Comparison of ENCODE assay signal across 9 cellular contexts in genomic region chr17:74280093-74280513, GRCh38. TPM values are rescaled to one million over a fixed set of nuclear protein-coding genes. Genes with fewer than 3 reads are reported as not detected.
A peak's percentile ranks its signal among the peaks of the same experiment; 100 is the strongest.
DNase-seq lines count a peak whose midpoint lies in the region; ATAC-seq and TF ChIP-seq lines count a peak whose summit lies in the region.
"Had no signal": no experiment of that assay in that cellular context is flagged by ENCODE, and none has a peak within 500 bp of the region (broad histone marks: within the 10 kb centered on the region; RNA-seq: fewer than 3 reads in every experiment).

No MANE protein-coding gene starts in this region.

- no peak overlapping the region for H3K27ac ChIP-seq in BLaER1

- H3K4me1 ChIP-seq in BLaER1: peaks cover 67% of the 10 kb centered on the region
- no peaks in the 10 kb centered on the region for H3K4me1 ChIP-seq in mucosa of descending colon (ENCODE audit: low read depth)
- H3K4me1 ChIP-seq in Caco-2: no peaks in the 10 kb centered on the region

- H3K4me3 ChIP-seq in BLaER1 (no peak overlapping the region), mucosa of descending colon (no peak overlapping the region), Caco-2 (ENCODE audit: low read depth, low read length) (no peak overlapping the region)

- POLR2A ChIA-PET in activated CD8-positive, alpha-beta T cell treated with anti-CD3 and anti-CD28 coated beads, Interleukin-2, amount 10 ng/mL, durations not matched to agents 7 days and 5 days (lab: Charles Lee): interaction anchor here (0.6 kb wide), 1 partner anchor 41 kb away, joined by 3 read pairs; no protein-coding TSS in a partner anchor
- POLR2A ChIA-PET in Caco-2 (lab: Charles Lee): no interaction called here

- no peaks in the 10 kb centered on the region for H3K9me3 Mint-ChIP-seq in activated CD8-positive, alpha-beta T cell treated with anti-CD3 and anti-CD28 coated beads, Interleukin-2, amount 10 ng/mL, durations not matched to agents 7 days and 5 days (ENCODE audit: insufficient read depth)
- H3K9me3 Mint-ChIP-seq in Caco-2 (ENCODE audit: unreplicated experiment): no peaks in the 10 kb centered on the region

- H3K27me3 Mint-ChIP-seq in activated CD8-positive, alpha-beta T cell treated with anti-CD3 and anti-CD28 coated beads, Interleukin-2, amount 10 ng/mL, durations not matched to agents 7 days and 5 days (ENCODE audit: low read depth): no peaks in the 10 kb centered on the region
- H3K27me3 Mint-ChIP-seq in Caco-2 (ENCODE audit: insufficient read depth, unreplicated experiment): peaks cover 3% of the 10 kb centered on the region

- BruUV-seq in Caco-2 (replicated peaks; lab: Mats Ljungman, UMichigan): no TSS peak

- no peak overlapping the region for H3K4me3 Mint-ChIP-seq in activated CD8-positive, alpha-beta T cell treated with anti-CD3 and anti-CD28 coated beads, Interleukin-2, amount 10 ng/mL, durations not matched to agents 7 days and 5 days
- no peak overlapping the region for H3K4me3 Mint-ChIP-seq in Caco-2 (ENCODE audit: unreplicated experiment)

- no peaks in the 10 kb centered on the region for H3K36me3 ChIP-seq in BLaER1
- H3K36me3 ChIP-seq in mucosa of descending colon (ENCODE audit: low read depth): no peaks in the 10 kb centered on the region
- no peaks in the 10 kb centered on the region for H3K36me3 ChIP-seq in Caco-2 (ENCODE audit: control insufficient read depth, insufficient read depth, low read length)

- no peak overlapping the region for H3K9ac ChIP-seq in BLaER1

- peaks cover 5% of the 10 kb centered on the region for H3K36me3 Mint-ChIP-seq in activated CD8-positive, alpha-beta T cell treated with anti-CD3 and anti-CD28 coated beads, Interleukin-2, amount 10 ng/mL, durations not matched to agents 7 days and 5 days (ENCODE audit: low read depth)
- H3K36me3 Mint-ChIP-seq in Caco-2 (ENCODE audit: insufficient read depth, unreplicated experiment): no peaks in the 10 kb centered on the region

- no peaks in the 10 kb centered on the region for H3K27me3 ChIP-seq in BLaER1
- H3K27me3 ChIP-seq in Caco-2 (replicated peaks; ENCODE audit: control insufficient read depth, insufficient read depth, low read length): no peaks in the 10 kb centered on the region

- CTCF ChIA-PET in activated CD8-positive, alpha-beta T cell treated with anti-CD3 and anti-CD28 coated beads, Interleukin-2, amount 10 ng/mL, durations not matched to agents 7 days and 5 days (lab: Charles Lee): interaction anchor here (1.2 kb wide), 2 partner anchors 21 to 177 kb away, joined by 3 to 4 read pairs; no protein-coding TSS in a partner anchor
- CTCF ChIA-PET in Caco-2 (lab: Charles Lee): no interaction called here

- TF ChIP-seq CTCF in mucosa of descending colon (IDR thresholded peaks at IDR 0.05): no peak
- TF ChIP-seq CTCF in Caco-2 (IDR thresholded peaks at IDR 0.05; ENCODE audit: insufficient read depth in 1 of 2, low read depth in 1 of 2, low read length in 1 of 2, severe bottlenecking in 1 of 2, unreplicated experiment in 1 of 2): no peak

- H3K4me2 ChIP-seq in BLaER1: peak overlapping the region; percentile 39

- DNase-seq in activated CD8-positive, alpha-beta T cell treated with anti-CD3 and anti-CD28 coated beads, Interleukin-2, amount 10 ng/mL, durations not matched to agents 7 days and 5 days: peak; percentile 83
- DNase-seq in mucosa of descending colon (peak in 2 of 3 donors; percentile 27 to 64), Caco-2 (no peak), SKM-1 (lab: John Stamatoyannopoulos, UW; ENCODE audit: unreplicated experiment) (no peak)
- DNase-seq: NCI-H748 treated with DMSO at 0.1 percent for 48 hours had no signal

- peaks cover 67% of the 10 kb centered on the region for H3K4me1 Mint-ChIP-seq in activated CD8-positive, alpha-beta T cell treated with anti-CD3 and anti-CD28 coated beads, Interleukin-2, amount 10 ng/mL, durations not matched to agents 7 days and 5 days (ENCODE audit: low read depth)
- H3K4me1 Mint-ChIP-seq in Caco-2 (ENCODE audit: low read depth, unreplicated experiment): no peaks in the 10 kb centered on the region

- no peaks in the 10 kb centered on the region for H3K9me3 ChIP-seq in BLaER1
- H3K9me3 ChIP-seq in mucosa of descending colon: no peaks in the 10 kb centered on the region
- no peaks in the 10 kb centered on the region for H3K9me3 ChIP-seq in Caco-2

- H3K27ac Mint-ChIP-seq in activated CD8-positive, alpha-beta T cell treated with anti-CD3 and anti-CD28 coated beads, Interleukin-2, amount 10 ng/mL, durations not matched to agents 7 days and 5 days: peak overlapping the region; percentile 92
- no peak overlapping the region for H3K27ac Mint-ChIP-seq in Caco-2 (ENCODE audit: unreplicated experiment)

- ATAC-seq in HG02798 (IDR thresholded peaks at IDR 0.05; ENCODE audit: poor library complexity, unreplicated experiment) (peak; percentile 63), mucosa of descending colon (peak; percentile 64), HG02840 (IDR thresholded peaks at IDR 0.05; ENCODE audit: low FRiP score, unreplicated experiment) (no peak), HG02642 (IDR thresholded peaks at IDR 0.05; ENCODE audit: poor library complexity, unreplicated experiment) (no peak)
- peak; percentile 80 for ATAC-seq in activated CD8-positive, alpha-beta T cell treated with anti-CD3 and anti-CD28 coated beads, Interleukin-2, amount 10 ng/mL, durations not matched to agents 7 days and 5 days

- intact Hi-C loops in mucosa of descending colon (cut with DNase I, micrococcal nuclease): no loop called here
- intact Hi-C loops in Caco-2 (cut with micrococcal nuclease; ENCODE audit: unreplicated experiment): no loop called here

- no peaks in the 10 kb centered on the region for H4K20me1 ChIP-seq in BLaER1

RNA-seq across cellular contexts. Expression of gene DNAI2, which starts 6.1 kb away (rescaled TPM):
- total RNA-seq in activated CD8-positive, alpha-beta T cell treated with anti-CD3 and anti-CD28 coated beads, Interleukin-2, amount 10 ng/mL, durations not matched to agents 7 days and 5 days: under 1 TPM; 0.52 to 0.84 TPM
- total RNA-seq in mucosa of descending colon (not detected), Caco-2 (2022) (not detected in 2 replicates)

RNA-seq across cellular contexts. Expression of gene KIF19, which starts 45.9 kb away (rescaled TPM):
- total RNA-seq in activated CD8-positive, alpha-beta T cell treated with anti-CD3 and anti-CD28 coated beads, Interleukin-2, amount 10 ng/mL, durations not matched to agents 7 days and 5 days: under 1 TPM; 0.37 TPM
- total RNA-seq in mucosa of descending colon (1 to 10 TPM in 2 of 3 donors, under 1 TPM in 1; 0.73 to 7.4 (median 2.4) TPM), Caco-2 (2022) (not detected in 2 replicates)

Comparison
In these comparisons a context has a peak if more than half of its experiments do, and no peak if none do; other contexts are left out.
1. ATAC-seq: peak in HG02798 (single experiment), activated CD8-positive, alpha-beta T cell treated with anti-CD3 and anti-CD28 coated beads, Interleukin-2, amount 10 ng/mL, durations not matched to agents 7 days and 5 days (single experiment) and mucosa of descending colon (single experiment); none in HG02840 (single experiment) and HG02642 (single experiment).
2. DNase-seq: peak in activated CD8-positive, alpha-beta T cell treated with anti-CD3 and anti-CD28 coated beads, Interleukin-2, amount 10 ng/mL, durations not matched to agents 7 days and 5 days (single experiment) and mucosa of descending colon (2 of 3); none in Caco-2 (0 of 2) and SKM-1 (single experiment).